2 cellular contexts compared by ENCODE assay signal in the genomic region with DNA sequence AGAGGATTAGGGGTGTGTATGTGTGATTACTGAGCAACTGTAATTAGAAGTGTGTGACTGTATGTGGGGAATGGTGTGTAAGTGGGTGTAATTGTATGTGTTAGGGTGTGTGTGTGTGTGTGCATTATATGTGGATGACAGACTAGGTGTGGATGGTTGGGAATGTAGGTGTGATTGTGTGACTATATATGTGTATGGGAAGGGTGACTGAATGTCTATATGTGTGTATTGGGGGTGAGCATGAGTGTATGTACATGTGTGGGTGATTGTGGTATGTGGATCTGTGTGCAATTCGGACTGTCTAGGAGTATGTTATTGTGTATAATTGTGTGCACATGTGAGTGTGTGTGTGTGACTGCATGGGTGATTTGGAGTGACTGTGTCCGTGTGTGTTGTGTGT.
A peak's percentile ranks its signal among the peaks of the same experiment; 100 is the strongest.
TF ChIP-seq lines count a peak whose summit lies in the region.

No MANE protein-coding gene starts in this region.

TF ChIP-seq in HEK293, 187 proteins besides CTCF, POLR2A, EP300 and RAD21 (continued from another document):
- TF ChIP-seq, protein P1, sequence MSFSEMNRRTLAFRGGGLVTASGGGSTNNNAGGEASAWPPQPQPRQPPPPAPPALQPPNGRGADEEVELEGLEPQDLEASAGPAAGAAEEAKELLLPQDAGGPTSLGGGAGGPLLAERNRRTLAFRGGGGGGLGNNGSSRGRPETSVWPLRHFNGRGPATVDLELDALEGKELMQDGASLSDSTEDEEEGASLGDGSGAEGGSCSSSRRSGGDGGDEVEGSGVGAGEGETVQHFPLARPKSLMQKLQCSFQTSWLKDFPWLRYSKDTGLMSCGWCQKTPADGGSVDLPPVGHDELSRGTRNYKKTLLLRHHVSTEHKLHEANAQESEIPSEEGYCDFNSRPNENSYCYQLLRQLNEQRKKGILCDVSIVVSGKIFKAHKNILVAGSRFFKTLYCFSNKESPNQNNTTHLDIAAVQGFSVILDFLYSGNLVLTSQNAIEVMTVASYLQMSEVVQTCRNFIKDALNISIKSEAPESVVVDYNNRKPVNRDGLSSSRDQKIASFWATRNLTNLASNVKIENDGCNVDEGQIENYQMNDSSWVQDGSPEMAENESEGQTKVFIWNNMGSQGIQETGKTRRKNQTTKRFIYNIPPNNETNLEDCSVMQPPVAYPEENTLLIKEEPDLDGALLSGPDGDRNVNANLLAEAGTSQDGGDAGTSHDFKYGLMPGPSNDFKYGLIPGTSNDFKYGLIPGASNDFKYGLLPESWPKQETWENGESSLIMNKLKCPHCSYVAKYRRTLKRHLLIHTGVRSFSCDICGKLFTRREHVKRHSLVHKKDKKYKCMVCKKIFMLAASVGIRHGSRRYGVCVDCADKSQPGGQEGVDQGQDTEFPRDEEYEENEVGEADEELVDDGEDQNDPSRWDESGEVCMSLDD (tag by site-specific recombination; IDR thresholded peaks at IDR 0.05), result peak; percentile 36; the same call in 1 of the 2 replicates
- TF ChIP-seq ZNF747 (tag by site-specific recombination; IDR thresholded peaks at IDR 0.05), result no peak
- TF ChIP-seq, protein P2, sequence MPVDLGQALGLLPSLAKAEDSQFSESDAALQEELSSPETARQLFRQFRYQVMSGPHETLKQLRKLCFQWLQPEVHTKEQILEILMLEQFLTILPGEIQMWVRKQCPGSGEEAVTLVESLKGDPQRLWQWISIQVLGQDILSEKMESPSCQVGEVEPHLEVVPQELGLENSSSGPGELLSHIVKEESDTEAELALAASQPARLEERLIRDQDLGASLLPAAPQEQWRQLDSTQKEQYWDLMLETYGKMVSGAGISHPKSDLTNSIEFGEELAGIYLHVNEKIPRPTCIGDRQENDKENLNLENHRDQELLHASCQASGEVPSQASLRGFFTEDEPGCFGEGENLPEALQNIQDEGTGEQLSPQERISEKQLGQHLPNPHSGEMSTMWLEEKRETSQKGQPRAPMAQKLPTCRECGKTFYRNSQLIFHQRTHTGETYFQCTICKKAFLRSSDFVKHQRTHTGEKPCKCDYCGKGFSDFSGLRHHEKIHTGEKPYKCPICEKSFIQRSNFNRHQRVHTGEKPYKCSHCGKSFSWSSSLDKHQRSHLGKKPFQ (tag by site-specific recombination; IDR thresholded peaks at IDR 0.05), result 0 out of 2 replicates have a peak, but pooled peaks have one; percentile 67
- no peak; the same call in 1 of the 2 replicates for TF ChIP-seq ZBTB48 (tag by site-specific recombination; IDR thresholded peaks at IDR 0.05)
- peak; percentile 55 for TF ChIP-seq ZFHX2 (tag by site-specific recombination; conservative IDR thresholded peaks at IDR 0.05)
- TF ChIP-seq, protein P3, sequence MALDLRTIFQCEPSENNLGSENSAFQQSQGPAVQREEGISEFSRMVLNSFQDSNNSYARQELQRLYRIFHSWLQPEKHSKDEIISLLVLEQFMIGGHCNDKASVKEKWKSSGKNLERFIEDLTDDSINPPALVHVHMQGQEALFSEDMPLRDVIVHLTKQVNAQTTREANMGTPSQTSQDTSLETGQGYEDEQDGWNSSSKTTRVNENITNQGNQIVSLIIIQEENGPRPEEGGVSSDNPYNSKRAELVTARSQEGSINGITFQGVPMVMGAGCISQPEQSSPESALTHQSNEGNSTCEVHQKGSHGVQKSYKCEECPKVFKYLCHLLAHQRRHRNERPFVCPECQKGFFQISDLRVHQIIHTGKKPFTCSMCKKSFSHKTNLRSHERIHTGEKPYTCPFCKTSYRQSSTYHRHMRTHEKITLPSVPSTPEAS (tag by site-specific recombination; IDR thresholded peaks at IDR 0.05), result peak; percentile 85
- TF ChIP-seq, protein P4, sequence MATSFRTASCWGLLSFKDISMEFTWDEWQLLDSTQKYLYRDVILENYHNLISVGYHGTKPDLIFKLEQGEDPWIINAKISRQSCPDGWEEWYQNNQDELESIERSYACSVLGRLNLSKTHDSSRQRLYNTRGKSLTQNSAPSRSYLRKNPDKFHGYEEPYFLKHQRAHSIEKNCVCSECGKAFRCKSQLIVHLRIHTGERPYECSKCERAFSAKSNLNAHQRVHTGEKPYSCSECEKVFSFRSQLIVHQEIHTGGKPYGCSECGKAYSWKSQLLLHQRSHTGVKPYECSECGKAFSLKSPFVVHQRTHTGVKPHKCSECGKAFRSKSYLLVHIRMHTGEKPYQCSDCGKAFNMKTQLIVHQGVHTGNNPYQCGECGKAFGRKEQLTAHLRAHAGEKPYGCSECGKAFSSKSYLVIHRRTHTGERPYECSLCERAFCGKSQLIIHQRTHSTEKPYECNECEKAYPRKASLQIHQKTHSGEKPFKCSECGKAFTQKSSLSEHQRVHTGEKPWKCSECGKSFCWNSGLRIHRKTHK (tag by site-specific recombination; IDR thresholded peaks at IDR 0.05), result no peak
- 0 out of 2 replicates have a peak, but pooled peaks have one; percentile 44 for TF ChIP-seq EGR2 (tag by site-specific recombination; IDR thresholded peaks at IDR 0.05; ENCODE audit: low read depth)

TF ChIP-seq in GM12878, 131 proteins besides CTCF, POLR2A, EP300 and RAD21 (continued from another document):
- TF ChIP-seq, protein P5, sequence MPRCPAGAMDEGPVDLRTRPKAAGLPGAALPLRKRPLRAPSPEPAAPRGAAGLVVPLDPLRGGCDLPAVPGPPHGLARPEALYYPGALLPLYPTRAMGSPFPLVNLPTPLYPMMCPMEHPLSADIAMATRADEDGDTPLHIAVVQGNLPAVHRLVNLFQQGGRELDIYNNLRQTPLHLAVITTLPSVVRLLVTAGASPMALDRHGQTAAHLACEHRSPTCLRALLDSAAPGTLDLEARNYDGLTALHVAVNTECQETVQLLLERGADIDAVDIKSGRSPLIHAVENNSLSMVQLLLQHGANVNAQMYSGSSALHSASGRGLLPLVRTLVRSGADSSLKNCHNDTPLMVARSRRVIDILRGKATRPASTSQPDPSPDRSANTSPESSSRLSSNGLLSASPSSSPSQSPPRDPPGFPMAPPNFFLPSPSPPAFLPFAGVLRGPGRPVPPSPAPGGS (IDR thresholded peaks at IDR 0.05; ENCODE audit: borderline replicate concordance, insufficient read depth, low read depth, low read length, poor library complexity, severe bottlenecking), result peak; percentile 55
TF ChIP-seq in GM12878: peak in this region for 1.
